In the genomic region with DNA sequence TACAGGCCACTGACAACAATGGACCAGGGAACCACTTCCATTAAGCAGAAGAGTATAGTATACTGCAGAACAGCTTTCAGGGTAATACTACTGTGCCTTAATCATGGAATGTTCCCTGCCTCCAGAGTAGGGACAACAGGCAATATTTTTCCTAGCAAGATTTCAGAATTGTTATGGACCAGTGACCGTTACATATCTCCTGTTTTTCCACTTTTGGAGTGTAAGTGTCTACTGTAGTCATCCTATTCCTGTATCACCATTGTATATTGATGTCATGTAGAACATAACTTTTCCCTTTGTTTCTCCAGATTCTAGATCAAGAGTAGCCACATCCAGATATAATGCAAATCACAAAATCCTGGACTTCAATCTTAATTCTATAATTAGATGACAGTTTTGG, we compare ENCODE assay signal across 2 cellular contexts.
TF ChIP-seq lines count a peak whose summit lies in the region.

No MANE protein-coding gene starts in this region.

TF ChIP-seq in HEK293, 187 proteins besides CTCF, POLR2A, EP300 and RAD21:
- TF ChIP-seq ZNF585B (tag by site-specific recombination; IDR thresholded peaks at IDR 0.05) (no peak), SCRT2 (tag by site-specific recombination; IDR thresholded peaks at IDR 0.05) (no peak), SETDB1 (IDR thresholded peaks at IDR 0.05; ENCODE audit: insufficient read length, low read length) (peak; percentile 58)

TF ChIP-seq in K562, 482 proteins besides CTCF, POLR2A, EP300 and RAD21:
- TF ChIP-seq ATF1 (CRISPR knock-in tag; IDR thresholded peaks at IDR 0.05) (no peak), ATF1 (tag; IDR thresholded peaks at IDR 0.05) (no peak), ZNF584 (CRISPR knock-in tag; IDR thresholded peaks at IDR 0.05; ENCODE audit: low read depth) (peak; percentile 96)
